In the genomic region with DNA sequence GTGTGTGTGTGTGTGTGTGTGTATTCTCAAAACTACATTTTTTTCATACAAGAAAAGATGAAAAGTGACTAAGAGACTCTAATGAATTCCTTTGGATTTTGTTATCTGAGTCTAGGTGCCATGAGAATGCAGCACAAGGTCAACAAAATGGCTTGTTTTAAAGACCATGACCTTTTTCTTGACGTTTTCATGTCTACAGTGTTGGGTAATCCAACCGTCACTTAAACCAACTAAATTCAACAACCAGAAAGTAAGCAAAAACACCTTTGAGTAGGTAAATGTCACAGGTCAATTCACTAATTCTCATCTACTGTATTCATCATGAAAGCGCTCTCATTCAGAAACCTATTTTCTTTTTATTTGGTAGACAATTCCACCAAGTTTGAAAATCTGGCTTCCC, we compare ENCODE assay signal across 33 cellular contexts. TPM values are rescaled to one million over a fixed set of nuclear protein-coding genes. Genes with fewer than 3 reads are reported as not detected.
"Had no signal": no experiment of that assay in that cellular context is flagged by ENCODE, and none has a peak within 500 bp of the region (broad histone marks: within the 10 kb centered on the region; RNA-seq: fewer than 3 reads in every experiment).

No MANE protein-coding gene starts in this region.

- H3K4me1 ChIP-seq: breast epithelium, psoas muscle had no signal

- H3K9me3 ChIP-seq: breast epithelium, esophagus squamous epithelium, left ventricle myocardium inferior, mucosa of descending colon, pancreas, psoas muscle, sigmoid colon, suprapubic skin, tibial artery had no signal

- H3K36me3 ChIP-seq: breast epithelium, pancreas, WERI-Rb-1 had no signal

- H3K4me3 Mint-ChIP-seq: activated CD4-positive, alpha-beta memory T cell treated with anti-CD3 and anti-CD28 coated beads, Interleukin-2, amount 10 ng/mL, durations not matched to agents 7 days and 5 days; activated CD4-positive, alpha-beta T cell treated with anti-CD3 and anti-CD28 coated beads, Interleukin-2, amount 10 ng/mL, durations not matched to agents 24 days and 14 days; activated naive CD4-positive, alpha-beta T cell treated with anti-CD3 and anti-CD28 coated beads, Interleukin-2, amount 10 ng/mL, durations not matched to agents 7 days and 5 days; activated naive CD8-positive, alpha-beta T cell treated with anti-CD3 and anti-CD28 coated beads, Interleukin-2, amount 10 ng/mL, durations not matched to agents 7 days and 5 days; activated T-cell treated with anti-CD3 and anti-CD28 coated beads, Interleukin-2, amount 50 U/mL, for 24 hours; dendritic cell treated with granulocyte-macrophage colony-stimulating factor and Interleukin-4, amounts not matched to agents 40 ng/mL and 50 ng/mL, for 4 days; natural killer cell treated with Interleukin-12 subunit alpha and Interleukin-12 subunit beta and Interleukin-15 and Interleukin-18, amount 100 ng/mL, for 72 hours; stimulated activated naive B cell treated with anti-CD40 and anti-IgM and Interleukin-4, amounts not matched to agents 10 μg/mL and 1 μg/mL and 100 μg/mL, for 72 hours had no signal

- H3K9me3 Mint-ChIP-seq: activated CD4-positive, alpha-beta memory T cell treated with anti-CD3 and anti-CD28 coated beads, Interleukin-2, amount 10 ng/mL, durations not matched to agents 7 days and 5 days; activated naive CD4-positive, alpha-beta T cell treated with anti-CD3 and anti-CD28 coated beads, Interleukin-2, amount 10 ng/mL, durations not matched to agents 7 days and 5 days; activated naive CD8-positive, alpha-beta T cell treated with anti-CD3 and anti-CD28 coated beads, Interleukin-2, amount 10 ng/mL, durations not matched to agents 7 days and 5 days; activated T-cell treated with anti-CD3 and anti-CD28 coated beads, Interleukin-2, amount 50 U/mL, for 24 hours; dendritic cell treated with granulocyte-macrophage colony-stimulating factor and Interleukin-4, amounts not matched to agents 40 ng/mL and 50 ng/mL, for 4 days; natural killer cell treated with Interleukin-12 subunit alpha and Interleukin-12 subunit beta and Interleukin-15 and Interleukin-18, amount 100 ng/mL, for 72 hours had no signal

- H3K27ac Mint-ChIP-seq: activated CD4-positive, alpha-beta memory T cell treated with anti-CD3 and anti-CD28 coated beads, Interleukin-2, amount 10 ng/mL, durations not matched to agents 7 days and 5 days; activated CD4-positive, alpha-beta T cell treated with anti-CD3 and anti-CD28 coated beads, Interleukin-2, amount 10 ng/mL, durations not matched to agents 24 days and 14 days; activated naive CD4-positive, alpha-beta T cell treated with anti-CD3 and anti-CD28 coated beads, Interleukin-2, amount 10 ng/mL, durations not matched to agents 7 days and 5 days; activated naive CD8-positive, alpha-beta T cell treated with anti-CD3 and anti-CD28 coated beads, Interleukin-2, amount 10 ng/mL, durations not matched to agents 7 days and 5 days; activated T-cell treated with anti-CD3 and anti-CD28 coated beads, Interleukin-2, amount 50 U/mL, for 24 hours; dendritic cell treated with granulocyte-macrophage colony-stimulating factor and Interleukin-4, amounts not matched to agents 40 ng/mL and 50 ng/mL, for 4 days; natural killer cell treated with Interleukin-12 subunit alpha and Interleukin-12 subunit beta and Interleukin-15 and Interleukin-18, amount 100 ng/mL, for 72 hours; stimulated activated naive B cell treated with anti-CD40 and anti-IgM and Interleukin-4, amounts not matched to agents 10 μg/mL and 1 μg/mL and 100 μg/mL, for 72 hours had no signal

- H3K27ac ChIP-seq: breast epithelium, esophagus squamous epithelium, left ventricle myocardium inferior, pancreas, psoas muscle, sigmoid colon, suprapubic skin, tibial artery, WERI-Rb-1 had no signal

- FAIRE-seq: pancreas, small intestine, TTC549 had no signal

- H3K27me3 ChIP-seq: esophagus squamous epithelium, sigmoid colon, suprapubic skin, tibial artery had no signal

- ATAC-seq: mucosa of descending colon; natural killer cell treated with Interleukin-12 subunit alpha and Interleukin-12 subunit beta and Interleukin-15 and Interleukin-18, amount 100 ng/mL, for 72 hours; pancreas; psoas muscle; stimulated activated naive B cell treated with anti-CD40 and anti-IgM and Interleukin-4, amounts not matched to agents 10 μg/mL and 1 μg/mL and 100 μg/mL, for 72 hours had no signal

- H3K4me3 ChIP-seq: breast epithelium, esophagus squamous epithelium, left ventricle myocardium inferior, lung, mucosa of descending colon, pancreas, psoas muscle, sigmoid colon, suprapubic skin, tibial artery had no signal

- H3K36me3 Mint-ChIP-seq: activated naive CD4-positive, alpha-beta T cell treated with anti-CD3 and anti-CD28 coated beads, Interleukin-2, amount 10 ng/mL, durations not matched to agents 7 days and 5 days; activated naive CD8-positive, alpha-beta T cell treated with anti-CD3 and anti-CD28 coated beads, Interleukin-2, amount 10 ng/mL, durations not matched to agents 7 days and 5 days; natural killer cell treated with Interleukin-12 subunit alpha and Interleukin-12 subunit beta and Interleukin-15 and Interleukin-18, amount 100 ng/mL, for 72 hours had no signal

- DNase-seq: activated CD4-positive, alpha-beta memory T cell treated with anti-CD3 and anti-CD28 coated beads, Interleukin-2, amount 10 ng/mL, durations not matched to agents 7 days and 5 days; activated CD4-positive, alpha-beta T cell treated with anti-CD3 and anti-CD28 coated beads, Interleukin-2, amount 10 ng/mL, durations not matched to agents 24 days and 14 days; activated CD4-positive, CD25-positive, alpha-beta regulatory T cell treated with anti-CD3 and anti-CD28 coated beads, Interleukin-2, amount 50 U/mL, for 72 hours; activated CD8-positive, alpha-beta memory T cell treated with anti-CD3 and anti-CD28 coated beads, Interleukin-2, amount 50 U/mL, for 48 hours; activated gamma-delta T cell; activated naive CD4-positive, alpha-beta T cell treated with anti-CD3 and anti-CD28 coated beads, Interleukin-2, amount 10 ng/mL, durations not matched to agents 7 days and 5 days; activated naive CD8-positive, alpha-beta T cell treated with anti-CD3 and anti-CD28 coated beads, Interleukin-2, amount 10 ng/mL, durations not matched to agents 7 days and 5 days; activated T-cell treated with anti-CD3 and anti-CD28 coated beads, Interleukin-2, amount 50 U/mL, for 24 hours; amniotic stem cell; central memory CD4-positive, alpha-beta T cell; esophagus squamous epithelium; foreskin melanocyte; islet precursor cell; left ventricle myocardium inferior; mesendoderm; mucosa of descending colon; pancreas; psoas muscle; sigmoid colon; small intestine; stimulated activated CD4-positive, alpha-beta T cell treated with anti-CD3 and anti-CD28 coated beads, Interleukin-15, amount 100 ng/mL, for 24 hours; stimulated activated CD4-positive, alpha-beta T cell treated with anti-CD3 and anti-CD28 coated beads, Interleukin-2, amount 100 ng/mL, for 24 hours; stimulated activated naive B cell treated with anti-CD40 and anti-IgM and Interleukin-4, amounts not matched to agents 10 μg/mL and 1 μg/mL and 100 μg/mL, for 72 hours; T-helper 9 cell; tibial artery; WERI-Rb-1 had no signal

- H3K4me1 Mint-ChIP-seq: activated naive CD8-positive, alpha-beta T cell treated with anti-CD3 and anti-CD28 coated beads, Interleukin-2, amount 10 ng/mL, durations not matched to agents 7 days and 5 days had no signal

RNA-seq across cellular contexts. Expression of a gene that starts 3.1 kb away (rescaled TPM):
- total RNA-seq: activated CD4-positive, alpha-beta memory T cell treated with anti-CD3 and anti-CD28 coated beads, Interleukin-2, amount 10 ng/mL, durations not matched to agents 7 days and 5 days; activated CD4-positive, alpha-beta T cell treated with anti-CD3 and anti-CD28 coated beads, Interleukin-2, amount 10 ng/mL, durations not matched to agents 24 days and 14 days; natural killer cell treated with Interleukin-12 subunit alpha and Interleukin-12 subunit beta and Interleukin-15 and Interleukin-18, amount 100 ng/mL, for 72 hours; T-helper 1 cell treated with Interleukin-12 subunit alpha and Interleukin-12 subunit beta and Interleukin-4 antibody, amounts not matched to agents 30 ng/mL and 1 ng/mL, for 36 hours had no signal
